In genomic region chrX:71650333-71650969, GRCh38 we compare ENCODE assay signal across 9 cellular contexts. TPM values are rescaled to one million over a fixed set of nuclear protein-coding genes. Genes with fewer than 3 reads are reported as not detected.
DNase-seq lines count a peak whose midpoint lies in the region; ATAC-seq lines count a peak whose summit lies in the region.
"Had no signal": no experiment of that assay in that cellular context is flagged by ENCODE, and none has a peak within 500 bp of the region (broad histone marks: within the 10 kb centered on the region; RNA-seq: fewer than 3 reads in every experiment).

No MANE protein-coding gene starts in this region.

- no peaks in the 10 kb centered on the region for H3K27me3 ChIP-seq in trophoblast cell (ENCODE audit: insufficient read depth, low read length)

- no peak overlapping the region for H3K4me2 ChIP-seq in trophoblast cell (ENCODE audit: low read length)

- H3K9me3 Mint-ChIP-seq in activated naive CD4-positive, alpha-beta T cell treated with anti-CD3 and anti-CD28 coated beads, Interleukin-2, amount 50 U/mL, for 72 hours: no peaks in the 10 kb centered on the region

- H3K9ac ChIP-seq in trophoblast cell (ENCODE audit: low read length): no peak overlapping the region

- no peak overlapping the region for H3K23ac ChIP-seq in trophoblast cell (ENCODE audit: low read length)

- H3K79me2 ChIP-seq in trophoblast cell (ENCODE audit: control insufficient read depth, insufficient read depth, low read length, poor library complexity): no peaks in the 10 kb centered on the region

- H2BK5ac ChIP-seq in trophoblast cell (ENCODE audit: low read depth, low read length, poor library complexity): no peak overlapping the region

- no peak overlapping the region for H2AFZ ChIP-seq in trophoblast cell (ENCODE audit: insufficient read depth, low read length, poor library complexity)

- no peak overlapping the region for H3K27ac Mint-ChIP-seq in activated naive CD4-positive, alpha-beta T cell treated with anti-CD3 and anti-CD28 coated beads, Interleukin-2, amount 50 U/mL, for 72 hours

- no peaks in the 10 kb centered on the region for H3K36me3 ChIP-seq in trophoblast cell (ENCODE audit: control insufficient read depth in 1 of 2, insufficient read depth in 2 of 2, low read length in 2 of 2)

- peak; percentile 36 for DNase-seq in DMS53 treated with DMSO at 0.1 percent for 48 hours (lab: John Stamatoyannopoulos, UW; ENCODE audit: unreplicated experiment)
- no peak for DNase-seq in activated naive CD4-positive, alpha-beta T cell treated with anti-CD3 and anti-CD28 coated beads, Interleukin-2, amount 50 U/mL, for 72 hours (ENCODE audit: low spot score in 2 of 2)
- peak; percentile 2 for DNase-seq in stimulated activated naive CD4-positive, alpha-beta T cell treated with Interleukin-2 at 50 U/mL for 16 hours (lab: John Stamatoyannopoulos, UW)
- no peak for DNase-seq in cerebellar nuclear complex (lab: John Stamatoyannopoulos, UW)
- DNase-seq in SKM-1 (lab: John Stamatoyannopoulos, UW; ENCODE audit: unreplicated experiment): no peak
- no peak for DNase-seq in trophoblast cell

- H4K8ac ChIP-seq in trophoblast cell (ENCODE audit: low read depth, low read length): no peak overlapping the region

- ATAC-seq in GM19035 (IDR thresholded peaks at IDR 0.05; ENCODE audit: unreplicated experiment) (peak; percentile 73), HG03432 (IDR thresholded peaks at IDR 0.05; ENCODE audit: unreplicated experiment) (peak; percentile 82)
- ATAC-seq in activated naive CD4-positive, alpha-beta T cell treated with anti-CD3 and anti-CD28 coated beads, Interleukin-2, amount 50 U/mL, for 72 hours: peak; percentile 88 to 95

- H3K14ac ChIP-seq in trophoblast cell (ENCODE audit: low read length): no peak overlapping the region

- no peak overlapping the region for H4K12ac ChIP-seq in trophoblast cell (ENCODE audit: low read depth, low read length)

- H2BK120ac ChIP-seq in trophoblast cell (ENCODE audit: insufficient read depth, low read length, poor library complexity): no peak overlapping the region

- no peak overlapping the region for H2BK12ac ChIP-seq in trophoblast cell (ENCODE audit: low read length)

- no peaks in the 10 kb centered on the region for H3K9me3 ChIP-seq in trophoblast cell (ENCODE audit: insufficient read depth, low read depth, low read length)

- no peaks in the 10 kb centered on the region for H3K4me1 ChIP-seq in trophoblast cell (ENCODE audit: control insufficient read depth in 1 of 2, insufficient read depth in 2 of 2, low read length in 2 of 2)

- H2AK5ac ChIP-seq in trophoblast cell (ENCODE audit: low read length): no peak overlapping the region

- H3K4ac ChIP-seq in trophoblast cell (ENCODE audit: low read depth, low read length): no peak overlapping the region

- no peak overlapping the region for H4K91ac ChIP-seq in trophoblast cell (ENCODE audit: low read depth, low read length)

- no peaks in the 10 kb centered on the region for H3K36me3 Mint-ChIP-seq in activated naive CD4-positive, alpha-beta T cell treated with anti-CD3 and anti-CD28 coated beads, Interleukin-2, amount 50 U/mL, for 72 hours

- H3K4me3 ChIP-seq in trophoblast cell (ENCODE audit: low read depth, low read length): no peak overlapping the region

- no peak overlapping the region for H3K18ac ChIP-seq in trophoblast cell (ENCODE audit: low read length)

- no peaks in the 10 kb centered on the region for H3K79me1 ChIP-seq in trophoblast cell (ENCODE audit: low read length)

- no peak overlapping the region for H3K27ac ChIP-seq in trophoblast cell (ENCODE audit: low read depth, low read length)
- H3K27ac ChIP-seq: HL-60 had no signal

- WGBS in trophoblast cell (ENCODE audit: extremely low coverage, insufficient coverage, insufficient read length): no CpG with 5 or more reads among the region's 4 CpGs

RNA-seq across cellular contexts. Expression of gene CXCR3, which starts 32.1 kb away (rescaled TPM):
- total RNA-seq in activated naive CD4-positive, alpha-beta T cell treated with anti-CD3 and anti-CD28 coated beads, Interleukin-2, amount 50 U/mL, for 72 hours: 10 to 100 TPM in 1 of 2 donors, 1 to 10 TPM in 1; 6.8 to 43.0 TPM
- not detected in 2 replicates for polyA plus RNA-seq in trophoblast cell (2013)

Comparison
In these comparisons a context has a peak if more than half of its experiments do, and no peak if none do; other contexts are left out.
1. DNase-seq: peak in DMS53 treated with DMSO at 0.1 percent for 48 hours (single experiment) and stimulated activated naive CD4-positive, alpha-beta T cell treated with Interleukin-2 at 50 U/mL for 16 hours (single experiment); none in activated naive CD4-positive, alpha-beta T cell treated with anti-CD3 and anti-CD28 coated beads, Interleukin-2, amount 50 U/mL, for 72 hours (0 of 2), cerebellar nuclear complex (0 of 2), SKM-1 (single experiment) and trophoblast cell (0 of 2).
2. Peak in every context shown above with its lines, with median percentiles within 50 percentile points of each other: ATAC-seq.